Comparison of ENCODE assay signal across 11 cellular contexts in the genomic region with DNA sequence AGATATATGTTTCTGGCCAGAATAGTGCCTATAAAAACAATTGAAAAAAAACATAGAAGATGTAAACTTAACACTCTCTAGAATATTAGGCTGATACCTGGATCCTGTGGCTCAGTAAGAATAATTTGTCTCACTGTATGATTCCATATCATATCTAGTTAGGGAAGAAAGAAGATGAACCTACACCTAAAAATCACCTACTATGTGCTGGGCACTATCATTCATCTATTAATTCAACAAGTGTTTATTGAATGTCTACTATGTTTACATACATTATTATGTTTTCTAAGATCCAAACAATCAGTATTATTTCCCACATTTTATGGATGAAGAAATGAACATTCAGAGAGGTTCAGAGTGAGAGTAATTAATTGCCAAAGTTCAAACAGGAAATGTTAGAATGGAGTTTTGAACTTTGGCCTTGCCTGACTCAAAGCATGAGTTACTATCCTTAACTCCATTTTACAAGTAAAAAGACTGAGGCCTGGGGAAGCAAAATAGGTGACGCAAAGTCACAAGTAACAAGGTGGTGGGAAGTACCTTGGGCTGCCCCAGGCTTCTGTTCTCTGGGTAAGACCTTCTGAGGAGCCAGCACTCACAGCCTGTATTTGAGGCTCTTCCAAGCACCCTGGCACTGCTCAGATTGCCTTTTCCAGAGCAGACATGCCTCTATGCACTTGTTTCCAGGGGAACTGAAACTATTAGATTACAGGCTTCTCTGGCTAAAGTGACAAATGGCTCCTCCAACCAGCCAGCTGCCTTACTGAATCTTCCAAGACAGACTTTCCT.
A peak's percentile ranks its signal among the peaks of the same experiment; 100 is the strongest.
DNase-seq lines count a peak whose midpoint lies in the region; ATAC-seq, FAIRE-seq and TF ChIP-seq lines count a peak whose summit lies in the region.
"Had no signal": no experiment of that assay in that cellular context is flagged by ENCODE, and none has a peak within 500 bp of the region (broad histone marks: within the 10 kb centered on the region; RNA-seq: fewer than 3 reads in every experiment).

No MANE protein-coding gene starts in this region.

- H4K91ac ChIP-seq in IMR-90 (ENCODE audit: insufficient read depth, low read depth, low read length), result no peak overlapping the region

- H3K4me3 Mint-ChIP-seq in glutamatergic neuron (ENCODE audit: unreplicated experiment) (no peak overlapping the region), endodermal cell (no peak overlapping the region)
- H3K4me3 Mint-ChIP-seq: CD8-positive, alpha-beta memory T cell had no signal

- TF ChIP-seq CTCF in IMR-90 (conservative IDR thresholded peaks at IDR 0.05; ENCODE audit: low read depth, low read length) (no peak), glutamatergic neuron (IDR thresholded peaks at IDR 0.05; ENCODE audit: partially characterized antibody, unreplicated experiment) (no peak), suprapubic skin (IDR thresholded peaks at IDR 0.05) (no peak), endodermal cell (conservative IDR thresholded peaks at IDR 0.05) (no peak), vagina (IDR thresholded peaks at IDR 0.05) (no peak)

- no peaks in the 10 kb centered on the region for H3K36me3 Mint-ChIP-seq in glutamatergic neuron (ENCODE audit: unreplicated experiment)
- H3K36me3 Mint-ChIP-seq in endodermal cell (ENCODE audit: low read depth), result no peaks in the 10 kb centered on the region
- H3K36me3 Mint-ChIP-seq: CD8-positive, alpha-beta memory T cell had no signal

- 60% methylated on average over 1 of the region's 1 CpG; no CpG with 5 or more reads in 1 of the 2 experiments for WGBS in IMR-90 (ENCODE audit: extremely low coverage in 2 of 2, insufficient read length in 1 of 2), 2 experiments
- WGBS in suprapubic skin, result 68% methylated on average over 1 of the region's 1 CpG
- 83 to 88% methylated on average over 1 of the region's 1 CpG for WGBS in endodermal cell (ENCODE audit: insufficient coverage in 1 of 2, insufficient read length in 1 of 2), 2 experiments

- peaks cover 3% of the 10 kb centered on the region; the same call in 1 of the 2 replicates for H3K9me1 ChIP-seq in IMR-90 (ENCODE audit: insufficient read depth, low read length)

- H3K27ac Mint-ChIP-seq in glutamatergic neuron (ENCODE audit: unreplicated experiment), result no peak overlapping the region
- no peak overlapping the region for H3K27ac Mint-ChIP-seq in endodermal cell

- FAIRE-seq in H54 (lab: Jason Lieb, UNC), result no peak

- ATAC-seq in GM19395 (IDR thresholded peaks at IDR 0.05; ENCODE audit: unreplicated experiment) (peak; percentile 47), IMR-90 (ENCODE audit: low read depth) (no peak)

- H3K27me3 Mint-ChIP-seq in glutamatergic neuron (ENCODE audit: unreplicated experiment), result peaks cover 3% of the 10 kb centered on the region
- no peaks in the 10 kb centered on the region for H3K27me3 Mint-ChIP-seq in endodermal cell (ENCODE audit: insufficient read depth)
- H3K27me3 Mint-ChIP-seq: CD8-positive, alpha-beta memory T cell had no signal

- no peak for TF ChIP-seq RAD21 in IMR-90 (IDR thresholded peaks at IDR 0.05; ENCODE audit: low read length)

- H3K56ac ChIP-seq in IMR-90 (ENCODE audit: extremely low read depth, insufficient read depth, low read length), result no peak overlapping the region

- H3K14ac ChIP-seq in IMR-90 (replicated peaks; ENCODE audit: low read depth, low read length), result no peak overlapping the region

- dilution Hi-C loops in IMR-90 (cut with HindIII; ENCODE audit: low sequenced_read_pairs, unreplicated experiment), result no loop called here

- in situ Hi-C loops in IMR-90 (cut with MboI; ENCODE audit: low sequenced_read_pairs), result loop anchor here (5.0 kb wide), 1 partner anchor 112 kb away; a partner anchor contains a TSS

- H3K27ac ChIP-seq in IMR-90 (ENCODE audit: insufficient read depth, low read length), result peak overlapping the region; percentile 16; the same call in 1 of the 2 replicates
- H3K27ac ChIP-seq in suprapubic skin, result no peak overlapping the region
- no peak overlapping the region for H3K27ac ChIP-seq in endodermal cell (ENCODE audit: low read depth, low read length)
- no peak overlapping the region for H3K27ac ChIP-seq in vagina
- H3K27ac ChIP-seq: epithelial cell of prostate had no signal

- TF ChIP-seq EP300 in suprapubic skin (IDR thresholded peaks at IDR 0.05), result no peak

- no peak overlapping the region for H2BK120ac ChIP-seq in IMR-90 (ENCODE audit: low read depth, low read length)

- H3K9me3 Mint-ChIP-seq in glutamatergic neuron (ENCODE audit: unreplicated experiment) (peaks cover 4% of the 10 kb centered on the region), endodermal cell (no peaks in the 10 kb centered on the region)
- H3K9me3 Mint-ChIP-seq: CD8-positive, alpha-beta memory T cell had no signal

- H3K27me3 ChIP-seq in IMR-90 (ENCODE audit: control insufficient read depth, insufficient read depth, low read length) (no peaks in the 10 kb centered on the region), suprapubic skin (no peaks in the 10 kb centered on the region), endodermal cell (ENCODE audit: control insufficient read depth, insufficient read depth, low read length, poor library complexity, severe bottlenecking) (no peaks in the 10 kb centered on the region), vagina (no peaks in the 10 kb centered on the region)

- no peaks in the 10 kb centered on the region for H4K20me1 ChIP-seq in IMR-90 (ENCODE audit: insufficient read depth, low read length)

- no TSS peak for BruUV-seq in IMR-90 (replicated peaks; lab: Mats Ljungman, UMichigan)

- H3K9ac ChIP-seq in IMR-90 (ENCODE audit: low read depth, low read length) (no peak overlapping the region), endodermal cell (ENCODE audit: extremely low read depth, low read length, poor library complexity, severe bottlenecking) (no peak overlapping the region)

- H2BK20ac ChIP-seq in IMR-90 (ENCODE audit: low read depth, low read length), result no peak overlapping the region

- H2BK15ac ChIP-seq in IMR-90 (ENCODE audit: low read depth, low read length), result no peak overlapping the region

- no peak overlapping the region for H4K5ac ChIP-seq in IMR-90 (ENCODE audit: low read depth, low read length)

- DNase-seq in CD1c-positive myeloid dendritic cell (ENCODE audit: extremely low spot score), result peak; percentile 56
- DNase-seq in IMR-90, result peak; percentile 33
- peak; percentile 7 for DNase-seq in glutamatergic neuron
- no peak for DNase-seq in H54 (ENCODE audit: insufficient read length, low spot score)
- no peak for DNase-seq in suprapubic skin (ENCODE audit: low spot score in 2 of 2)
- DNase-seq in endodermal cell, result no peak
- no peak for DNase-seq in vagina (ENCODE audit: extremely low spot score in 2 of 2)
- DNase-seq: CD8-positive, alpha-beta memory T cell; mesendoderm had no signal

- POLR2A ChIA-PET in IMR-90 (lab: Charles Lee; ENCODE audit: unreplicated experiment), result no interaction called here

- intact Hi-C loops in IMR-90 (cut with micrococcal nuclease) (no loop called here), vagina (cut with DNase I) (no loop called here)

- H3K4me3 ChIP-seq in IMR-90 (ENCODE audit: insufficient read depth, low read depth, low read length) (no peak overlapping the region), suprapubic skin (no peak overlapping the region), endodermal cell (ENCODE audit: low read length) (no peak overlapping the region), vagina (no peak overlapping the region)

- CTCF ChIA-PET in IMR-90 (lab: Yijun Ruan, JAX), result interaction anchor here (1.3 to 1.4 kb wide), 2 partner anchors 13 to 131 kb away, joined by 3 to 5 read pairs; no protein-coding TSS in a partner anchor

- H3K4me1 Mint-ChIP-seq in glutamatergic neuron (ENCODE audit: low read depth, unreplicated experiment) (peaks cover 25% of the 10 kb centered on the region), endodermal cell (peaks cover 14% of the 10 kb centered on the region)

- H3K18ac ChIP-seq in IMR-90 (ENCODE audit: low read depth, low read length), result no peak overlapping the region

- no peak overlapping the region for H4K8ac ChIP-seq in IMR-90 (ENCODE audit: low read depth in 2 of 2, low read length in 2 of 2)

- TF ChIP-seq POLR2A in IMR-90 (IDR thresholded peaks at IDR 0.05; ENCODE audit: low read depth, low read length) (no peak), H54 (IDR thresholded peaks at IDR 0.05; ENCODE audit: low read depth, low read length) (no peak), suprapubic skin (IDR thresholded peaks at IDR 0.05) (no peak), vagina (IDR thresholded peaks at IDR 0.05) (no peak)

- no peak overlapping the region for H2BK5ac ChIP-seq in IMR-90 (ENCODE audit: low read depth, low read length, poor library complexity, severe bottlenecking)

- H3K4me1 ChIP-seq in IMR-90 (ENCODE audit: control insufficient read depth, insufficient read depth, low read length), result peaks cover 29% of the 10 kb centered on the region
- H3K4me1 ChIP-seq in suprapubic skin, result peaks cover 5% of the 10 kb centered on the region
- H3K4me1 ChIP-seq in endodermal cell (ENCODE audit: control insufficient read depth, insufficient read depth, low read length), result no peaks in the 10 kb centered on the region
- peaks cover 6% of the 10 kb centered on the region for H3K4me1 ChIP-seq in vagina

- no peak overlapping the region for H3K4ac ChIP-seq in IMR-90 (ENCODE audit: low read depth, low read length)

- H3K79me1 ChIP-seq in IMR-90 (ENCODE audit: low read depth in 1 of 2, low read length in 2 of 2), result no peaks in the 10 kb centered on the region

- H3K4me2 ChIP-seq in IMR-90 (ENCODE audit: low read depth, low read length), result no peak overlapping the region

- no peak overlapping the region for H2AK9ac ChIP-seq in IMR-90 (replicated peaks; ENCODE audit: low read depth, low read length, poor library complexity)

- H3K23ac ChIP-seq in IMR-90 (ENCODE audit: low read depth, low read length), result no peak overlapping the region

- H3K9me3 ChIP-seq in IMR-90 (ENCODE audit: control insufficient read depth, insufficient read depth, low read length) (no peaks in the 10 kb centered on the region), suprapubic skin (no peaks in the 10 kb centered on the region), endodermal cell (ENCODE audit: control insufficient read depth, low read length) (no peaks in the 10 kb centered on the region), vagina (no peaks in the 10 kb centered on the region)

- H3K36me3 ChIP-seq in IMR-90 (ENCODE audit: control insufficient read depth, insufficient read depth, low read length) (no peaks in the 10 kb centered on the region), suprapubic skin (no peaks in the 10 kb centered on the region), endodermal cell (ENCODE audit: control insufficient read depth, insufficient read depth, low read length) (no peaks in the 10 kb centered on the region), vagina (no peaks in the 10 kb centered on the region)

- no peak overlapping the region; the same call in 1 of the 2 replicates for H2AK5ac ChIP-seq in IMR-90 (ENCODE audit: low read depth, low read length)

- H2AFZ ChIP-seq in IMR-90 (replicated peaks; ENCODE audit: low read length, poor library complexity), result no peak overlapping the region

TF ChIP-seq in IMR-90, 13 proteins besides CTCF, POLR2A, EP300 and RAD21 (continues in another document):
- no peak for TF ChIP-seq RFX5 (IDR thresholded peaks at IDR 0.05; ENCODE audit: low read depth, low read length)
- no peak for TF ChIP-seq BHLHE40 (IDR thresholded peaks at IDR 0.05; ENCODE audit: low read depth, low read length)
- no peak for TF ChIP-seq CHD1 (IDR thresholded peaks at IDR 0.05; ENCODE audit: low read depth, low read length)

Comparison
In these comparisons a context has a peak if more than half of its experiments do, and no peak if none do; other contexts are left out.
1. DNase-seq: peak in CD1c-positive myeloid dendritic cell (single experiment), IMR-90 (single experiment) and glutamatergic neuron (single experiment); none in H54 (single experiment), suprapubic skin (0 of 2), endodermal cell (single experiment) and vagina (0 of 2).